Comparison of ENCODE assay signal across 1 cellular context in the genomic region with DNA sequence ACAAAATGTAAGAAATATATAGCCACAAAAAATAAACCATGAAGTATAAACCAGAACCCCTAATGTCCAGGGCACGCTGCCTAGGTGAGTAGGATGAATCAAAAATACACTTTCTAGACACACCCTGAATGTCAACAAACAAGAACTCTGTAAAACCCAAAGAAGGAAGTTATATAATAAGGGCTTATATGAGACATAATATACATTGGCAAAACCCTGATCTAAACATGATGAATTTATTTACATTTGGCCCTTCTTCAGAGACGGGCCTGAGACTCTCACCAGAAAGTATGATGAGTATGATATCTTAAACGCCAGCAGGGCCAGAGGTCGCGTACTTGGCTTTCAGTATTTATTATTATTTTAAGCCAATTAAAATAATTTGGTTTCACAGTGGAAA.
TF ChIP-seq lines count a peak whose summit lies in the region.

No MANE protein-coding gene starts in this region.

TF ChIP-seq in SK-N-SH treated with all-trans-retinoic acid at 6 μM for 48 hours, 23 proteins besides CTCF, POLR2A, EP300 and RAD21 (continued from another document):
- TF ChIP-seq, protein P1, sequence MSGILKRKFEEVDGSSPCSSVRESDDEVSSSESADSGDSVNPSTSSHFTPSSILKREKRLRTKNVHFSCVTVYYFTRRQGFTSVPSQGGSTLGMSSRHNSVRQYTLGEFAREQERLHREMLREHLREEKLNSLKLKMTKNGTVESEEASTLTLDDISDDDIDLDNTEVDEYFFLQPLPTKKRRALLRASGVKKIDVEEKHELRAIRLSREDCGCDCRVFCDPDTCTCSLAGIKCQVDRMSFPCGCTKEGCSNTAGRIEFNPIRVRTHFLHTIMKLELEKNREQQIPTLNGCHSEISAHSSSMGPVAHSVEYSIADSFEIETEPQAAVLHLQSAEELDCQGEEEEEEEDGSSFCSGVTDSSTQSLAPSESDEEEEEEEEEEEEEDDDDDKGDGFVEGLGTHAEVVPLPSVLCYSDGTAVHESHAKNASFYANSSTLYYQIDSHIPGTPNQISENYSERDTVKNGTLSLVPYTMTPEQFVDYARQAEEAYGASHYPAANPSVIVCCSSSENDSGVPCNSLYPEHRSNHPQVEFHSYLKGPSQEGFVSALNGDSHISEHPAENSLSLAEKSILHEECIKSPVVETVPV (CRISPR knock-in tag; IDR thresholded peaks at IDR 0.05), result no peak
- TF ChIP-seq PPARA (CRISPR knock-in tag; IDR thresholded peaks at IDR 0.05; ENCODE audit: borderline replicate concordance), result no peak
- TF ChIP-seq ZFP30 (CRISPR knock-in tag; IDR thresholded peaks at IDR 0.05), result no peak
- no peak for TF ChIP-seq GLIS3 (CRISPR knock-in tag; IDR thresholded peaks at IDR 0.05)
- no peak for TF ChIP-seq ZNF70 (CRISPR knock-in tag; IDR thresholded peaks at IDR 0.05)
- TF ChIP-seq ZC3H10 (CRISPR knock-in tag; IDR thresholded peaks at IDR 0.05), result no peak
- no peak for TF ChIP-seq RARB (CRISPR knock-in tag; IDR thresholded peaks at IDR 0.05)
- TF ChIP-seq ZNF565 (CRISPR knock-in tag; conservative IDR thresholded peaks at IDR 0.05; ENCODE audit: low read depth), result no peak
- no peak for TF ChIP-seq ISL1 (CRISPR knock-in tag; IDR thresholded peaks at IDR 0.05)
- TF ChIP-seq ZNF8 (CRISPR knock-in tag; IDR thresholded peaks at IDR 0.05), result no peak
